24 cellular contexts compared by ENCODE assay signal in the genomic region with DNA sequence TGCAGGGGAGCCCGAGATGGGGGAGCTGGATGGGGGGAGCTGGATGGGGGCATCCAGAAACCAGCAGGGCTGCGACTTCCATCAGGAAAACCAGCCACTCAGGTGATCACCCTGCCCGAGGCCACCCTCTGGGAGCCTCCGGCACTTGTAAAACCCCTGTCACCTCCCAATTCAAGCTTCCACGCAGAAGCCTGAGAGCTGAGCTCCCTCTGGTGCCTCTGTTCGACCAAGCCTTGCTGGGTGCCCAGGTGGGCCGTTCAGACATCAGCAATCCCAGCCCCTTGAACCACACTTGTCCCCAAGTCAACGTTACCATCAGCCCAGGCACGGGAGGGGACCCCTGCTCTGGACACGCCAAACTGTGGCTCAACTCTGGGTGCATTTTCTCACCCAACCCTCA. TPM values are rescaled to one million over a fixed set of nuclear protein-coding genes. Genes with fewer than 3 reads are reported as not detected.
DNase-seq lines count a peak whose midpoint lies in the region; ATAC-seq and TF ChIP-seq lines count a peak whose summit lies in the region.
"Had no signal": no experiment of that assay in that cellular context is flagged by ENCODE, and none has a peak within 500 bp of the region (broad histone marks: within the 10 kb centered on the region; RNA-seq: fewer than 3 reads in every experiment).

No MANE protein-coding gene starts in this region.

- peak; percentile 3; the same call in 1 of the 2 replicates for TF ChIP-seq RAD21 in Ishikawa (IDR thresholded peaks at IDR 0.05; ENCODE audit: low read depth)

- no peak for ATAC-seq in foreskin keratinocyte

- DNase-seq in 8988T = peak; percentile 66
- no peak for DNase-seq in RWPE1 (ENCODE audit: low spot score)
- no peak for DNase-seq in foreskin keratinocyte
- no peak for DNase-seq in stimulated activated CD4-positive, alpha-beta T cell treated with anti-CD3 and anti-CD28 coated beads, Interleukin-4, amount 100 ng/mL, for 24 hours
- no peak for DNase-seq in hippocampal formation (lab: John Stamatoyannopoulos, UW)
- DNase-seq in EL = no peak
- DNase-seq: CD4-positive, CD25-positive, alpha-beta regulatory T cell; DMS53; GDM1; GOT3; HFFc6; KG1; MM.1S; NCI-H1694; NCI-H2029 treated with DMSO at 0.1 percent for 48 hours; NCI-H2227 treated with DMSO at 0.1 percent for 48 hours; NCI-H510A treated with DMSO at 0.1 percent for 48 hours; NCI-H774; NK-92 treated with Interleukin-12 subunit alpha and Interleukin-12 subunit beta, amount 100 ng/mL, for 24 hours; SHP77 treated with DMSO at 0.1 percent for 48 hours had no signal

- no peak for TF ChIP-seq EP300 in Ishikawa (IDR thresholded peaks at IDR 0.05; ENCODE audit: borderline replicate concordance)

- CTCF ChIA-PET in RWPE1 (lab: Yijun Ruan, JAX) = interaction anchor here (1.3 kb wide), 1 partner anchor 10 kb away, joined by 3 read pairs; no protein-coding TSS in a partner anchor

- H3K27me3 ChIP-seq in foreskin keratinocyte = peaks cover 77% of the 10 kb centered on the region
- H3K27me3 ChIP-seq: BLaER1 had no signal

- H3K4me1 ChIP-seq in foreskin keratinocyte = no peaks in the 10 kb centered on the region
- H3K4me1 ChIP-seq: HAP-1 had no signal

- POLR2A ChIA-PET in RWPE1 (lab: Yijun Ruan, JAX; ENCODE audit: low non-redundant PET) = no interaction called here

- TF ChIP-seq CTCF in RWPE1 (conservative IDR thresholded peaks at IDR 0.05; ENCODE audit: low read depth) (no peak), foreskin keratinocyte (conservative IDR thresholded peaks at IDR 0.05) (peak; percentile 9)

- peak overlapping the region; percentile 94 for H3K27ac ChIP-seq in RWPE1
- H3K27ac ChIP-seq in foreskin keratinocyte = no peak overlapping the region
- H3K27ac ChIP-seq: BLaER1, SK-N-MC had no signal

TF ChIP-seq in Ishikawa, 13 proteins besides CTCF, POLR2A, EP300 and RAD21:
- TF ChIP-seq TCF12 (IDR thresholded peaks at IDR 0.05; ENCODE audit: low read depth) = no peak
- no peak for TF ChIP-seq NFIC (IDR thresholded peaks at IDR 0.05)
- no peak for TF ChIP-seq TEAD4 (IDR thresholded peaks at IDR 0.05)
- TF ChIP-seq ZBTB7A (IDR thresholded peaks at IDR 0.05; ENCODE audit: low read depth) = no peak
- TF ChIP-seq, protein P1, sequence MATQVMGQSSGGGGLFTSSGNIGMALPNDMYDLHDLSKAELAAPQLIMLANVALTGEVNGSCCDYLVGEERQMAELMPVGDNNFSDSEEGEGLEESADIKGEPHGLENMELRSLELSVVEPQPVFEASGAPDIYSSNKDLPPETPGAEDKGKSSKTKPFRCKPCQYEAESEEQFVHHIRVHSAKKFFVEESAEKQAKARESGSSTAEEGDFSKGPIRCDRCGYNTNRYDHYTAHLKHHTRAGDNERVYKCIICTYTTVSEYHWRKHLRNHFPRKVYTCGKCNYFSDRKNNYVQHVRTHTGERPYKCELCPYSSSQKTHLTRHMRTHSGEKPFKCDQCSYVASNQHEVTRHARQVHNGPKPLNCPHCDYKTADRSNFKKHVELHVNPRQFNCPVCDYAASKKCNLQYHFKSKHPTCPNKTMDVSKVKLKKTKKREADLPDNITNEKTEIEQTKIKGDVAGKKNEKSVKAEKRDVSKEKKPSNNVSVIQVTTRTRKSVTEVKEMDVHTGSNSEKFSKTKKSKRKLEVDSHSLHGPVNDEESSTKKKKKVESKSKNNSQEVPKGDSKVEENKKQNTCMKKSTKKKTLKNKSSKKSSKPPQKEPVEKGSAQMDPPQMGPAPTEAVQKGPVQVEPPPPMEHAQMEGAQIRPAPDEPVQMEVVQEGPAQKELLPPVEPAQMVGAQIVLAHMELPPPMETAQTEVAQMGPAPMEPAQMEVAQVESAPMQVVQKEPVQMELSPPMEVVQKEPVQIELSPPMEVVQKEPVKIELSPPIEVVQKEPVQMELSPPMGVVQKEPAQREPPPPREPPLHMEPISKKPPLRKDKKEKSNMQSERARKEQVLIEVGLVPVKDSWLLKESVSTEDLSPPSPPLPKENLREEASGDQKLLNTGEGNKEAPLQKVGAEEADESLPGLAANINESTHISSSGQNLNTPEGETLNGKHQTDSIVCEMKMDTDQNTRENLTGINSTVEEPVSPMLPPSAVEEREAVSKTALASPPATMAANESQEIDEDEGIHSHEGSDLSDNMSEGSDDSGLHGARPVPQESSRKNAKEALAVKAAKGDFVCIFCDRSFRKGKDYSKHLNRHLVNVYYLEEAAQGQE (IDR thresholded peaks at IDR 0.05; ENCODE audit: low read depth) = no peak

RNA-seq across cellular contexts. Expression of a gene that starts 59.6 kb away (rescaled TPM):
- total RNA-seq in foreskin keratinocyte = 0.63 and 0.92 TPM in 2 replicates
- 0.45 and 0.78 TPM in 2 replicates for polyA plus RNA-seq in foreskin keratinocyte
